Comparison of ENCODE assay signal across 9 cellular contexts in the genomic region with DNA sequence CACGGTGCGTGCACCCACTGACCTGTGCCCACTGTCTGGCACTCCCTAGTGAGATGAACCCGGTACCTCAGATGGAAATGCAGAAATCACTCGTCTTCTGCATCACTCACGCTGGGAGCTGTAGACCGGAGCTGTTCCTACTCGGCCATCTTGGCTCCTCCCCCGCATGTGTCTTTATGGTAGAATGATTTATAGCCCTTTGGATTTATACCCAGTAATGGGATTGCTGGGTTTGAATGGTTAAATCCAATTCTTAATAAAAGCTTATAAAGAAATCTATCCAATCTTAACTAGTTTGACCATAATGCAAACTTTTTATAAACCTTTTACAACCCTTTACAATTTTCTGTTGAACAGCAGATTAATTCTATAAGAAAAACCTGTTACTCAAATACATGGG. TPM values are rescaled to one million over a fixed set of nuclear protein-coding genes. Genes with fewer than 3 reads are reported as not detected.
DNase-seq lines count a peak whose midpoint lies in the region; ATAC-seq, FAIRE-seq and TF ChIP-seq lines count a peak whose summit lies in the region.
"Not testable (repeated sequence)": the region's sequence is repeated elsewhere in the genome, so short reads cannot be mapped to it uniquely, and the experiment has no call there.
"Had no signal": no experiment of that assay in that cellular context is flagged by ENCODE, and none has a peak within 500 bp of the region (broad histone marks: within the 10 kb centered on the region; RNA-seq: fewer than 3 reads in every experiment).

No MANE protein-coding gene starts in this region.

- ATAC-seq in K562: not testable (repeated sequence)

- TF ChIP-seq RAD21 in K562 (CRISPR knock-in tag; conservative IDR thresholded peaks at IDR 0.05 in 1 of 2, IDR thresholded peaks at IDR 0.05 in 1 of 2): not testable (repeated sequence)

- H3K9ac ChIP-seq in K562 (ENCODE audit: insufficient read depth in 1 of 2, low read depth in 2 of 2, low read length in 2 of 2): not testable (repeated sequence)

- not testable (repeated sequence) for H3K9me3 ChIP-seq in K562 (replicated peaks; ENCODE audit: control insufficient read depth, insufficient read depth, low read depth, low read length)

- TF ChIP-seq CTCF in K562 (IDR thresholded peaks at IDR 0.05 in 2 of 3, conservative IDR thresholded peaks at IDR 0.05 in 1 of 3; ENCODE audit: insufficient read depth in 2 of 3, low read depth in 1 of 3, low read length in 3 of 3): not testable (repeated sequence)

- not testable (repeated sequence) for H4K20me1 ChIP-seq in K562 (replicated peaks; ENCODE audit: control insufficient read depth, insufficient read depth, low read length)

- not testable (repeated sequence) for H3K27me3 ChIP-seq in K562 (ENCODE audit: control insufficient read depth in 2 of 2, insufficient read depth in 2 of 2, low read length in 2 of 2)

- H3K4me1 ChIP-seq in K562 (replicated peaks in 1 of 2; ENCODE audit: control insufficient read depth in 2 of 2, insufficient read depth in 2 of 2, low read length in 2 of 2): not testable (repeated sequence)

- not testable (repeated sequence) for H3K27ac ChIP-seq in K562 (ENCODE audit: extremely low read depth, low read depth, low read length)

- H3K36me3 ChIP-seq in K562 (ENCODE audit: control insufficient read depth, insufficient read depth, low read length): not testable (repeated sequence)

- not testable (repeated sequence) for H3K4me3 ChIP-seq in K562

- in situ Hi-C loops in K562 (cut with MboI): not testable (repeated sequence)

- not testable (repeated sequence) for H2AFZ ChIP-seq in K562 (ENCODE audit: low read depth, low read length)

- TF ChIP-seq EP300 in K562 (IDR thresholded peaks at IDR 0.05; ENCODE audit: low read length): not testable (repeated sequence)

- not testable (repeated sequence) for H3K9me1 ChIP-seq in K562 (ENCODE audit: control insufficient read depth, insufficient read depth, low read length)

- intact Hi-C loops in K562 (cut with micrococcal nuclease): not testable (repeated sequence)

- not testable (repeated sequence) for H3K4me2 ChIP-seq in K562 (ENCODE audit: insufficient read depth, low read length)

- POLR2A ChIA-PET in K562 (lab: Yijun Ruan, JAX): not testable (repeated sequence)

- WGBS in K562 (ENCODE audit: insufficient coverage, low coverage, missing lambda C conversion rate): 0% methylated on average over 5 of the region's 8 CpGs

- not testable (repeated sequence) for FAIRE-seq in K562 (lab: Jason Lieb, UNC)

- CTCF ChIA-PET in K562 (lab: Yijun Ruan, JAX; ENCODE audit: low intra/inter-chr PET ratio): not testable (repeated sequence)

- not testable (repeated sequence) for BruUV-seq in K562 (replicated peaks; lab: Mats Ljungman, UMichigan)

- DNase-seq in NCI-H82 (lab: John Stamatoyannopoulos, UW) (peak; percentile 55), NCI-H82 treated with DMSO at 0.1 percent for 48 hours (lab: John Stamatoyannopoulos, UW; ENCODE audit: unreplicated experiment) (peak; percentile 1)
- DNase-seq in K562 (ENCODE audit: extremely low read depth in 1 of 4, low spot score in 3 of 4): not testable (repeated sequence)

- not testable (repeated sequence) for H3K79me2 ChIP-seq in K562 (ENCODE audit: control insufficient read depth, insufficient read depth, low read length)

- not testable (repeated sequence) for TF ChIP-seq POLR2A in K562 (conservative IDR thresholded peaks at IDR 0.05)

TF ChIP-seq in K562, 482 proteins besides CTCF, POLR2A, EP300 and RAD21:
- TF ChIP-seq, protein P1, sequence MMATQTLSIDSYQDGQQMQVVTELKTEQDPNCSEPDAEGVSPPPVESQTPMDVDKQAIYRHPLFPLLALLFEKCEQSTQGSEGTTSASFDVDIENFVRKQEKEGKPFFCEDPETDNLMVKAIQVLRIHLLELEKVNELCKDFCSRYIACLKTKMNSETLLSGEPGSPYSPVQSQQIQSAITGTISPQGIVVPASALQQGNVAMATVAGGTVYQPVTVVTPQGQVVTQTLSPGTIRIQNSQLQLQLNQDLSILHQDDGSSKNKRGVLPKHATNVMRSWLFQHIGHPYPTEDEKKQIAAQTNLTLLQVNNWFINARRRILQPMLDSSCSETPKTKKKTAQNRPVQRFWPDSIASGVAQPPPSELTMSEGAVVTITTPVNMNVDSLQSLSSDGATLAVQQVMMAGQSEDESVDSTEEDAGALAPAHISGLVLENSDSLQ (IDR thresholded peaks at IDR 0.05): peak; percentile 67
- TF ChIP-seq MEIS2 (IDR thresholded peaks at IDR 0.05; ENCODE audit: partially characterized antibody) (peak; percentile 63), EGR1 (conservative IDR thresholded peaks at IDR 0.05) (0 out of 2 replicates have a peak, but pooled peaks have one; percentile 10)

RNA-seq across cellular contexts. Expression of a gene that starts 59.0 kb away (rescaled TPM):
- 0.12 and 0.65 TPM in 2 replicates for total RNA-seq in K562 (2011; cell fraction: chromatin; rRNA removed; ENCODE audit: low replicate concordance)
- not detected in 2 replicates for total RNA-seq in K562 (2011; cell fraction: nucleolus; rRNA removed)
- 0.23 and 0.37 TPM in 2 replicates for total RNA-seq in K562 (2011; cell fraction: nucleoplasm; rRNA removed)
- 0.20 TPM in 1 of 2 replicates, not detected in the other for total RNA-seq in K562 (2014; rRNA removed)
- total RNA-seq in K562 (2014; rRNA removed; fragmentation: Illumina TruSeq; extraction: Trizol): not detected in 2 replicates
- total RNA-seq in K562 (2015; rRNA removed; fragmentation: Illumina TruSeq; extraction: Trizol): 0.08 TPM in 1 of 2 replicates, not detected in the other
- total RNA-seq in K562 (2021): not detected in 2 replicates
- polyA plus RNA-seq in K562 (2011; rRNA removed): not detected in 2 replicates
- polyA plus RNA-seq in K562 (2011; cell fraction: cytosol; rRNA removed): not detected in 2 replicates
- not detected in 2 replicates for polyA plus RNA-seq in K562 (2011; cell fraction: nucleus; rRNA removed)
- polyA plus RNA-seq in K562 (2012): 0.09 and 0.29 TPM in 2 replicates
- polyA plus RNA-seq in K562 (2014; fragmentation: Illumina TruSeq; extraction: Trizol): not detected in 2 replicates
- not detected for polyA plus RNA-seq in K562 (2014; fragmentation: Nextera tagmentation; extraction: Ambion mirVana)
- polyA plus RNA-seq in K562 (2014; rRNA removed): not detected in 2 replicates
- polyA minus RNA-seq in K562 (2011; rRNA and poly(A)+ RNA removed): not detected in 2 replicates
- not detected in 2 replicates for polyA minus RNA-seq in K562 (2011; cell fraction: cytosol; rRNA and poly(A)+ RNA removed)
- polyA minus RNA-seq in K562 (2011; cell fraction: nucleus; rRNA and poly(A)+ RNA removed): not detected in 2 replicates
- total RNA-seq: A172, Daoy had no signal
- polyA plus RNA-seq: BJ; CD14-positive monocyte; CD4-positive, alpha-beta memory T cell; CD8-positive, alpha-beta memory T cell had no signal

RNA-seq across cellular contexts. Expression of a gene that starts 59.5 kb away (rescaled TPM):
- 0.21 and 1.0 TPM in 2 replicates for total RNA-seq in K562 (2011; cell fraction: chromatin; rRNA removed; ENCODE audit: low replicate concordance)
- 0.33 and 0.53 TPM in 2 replicates for total RNA-seq in K562 (2011; cell fraction: nucleolus; rRNA removed)
- 1.1 TPM in 2 replicates for total RNA-seq in K562 (2011; cell fraction: nucleoplasm; rRNA removed)
- total RNA-seq in K562 (2014; rRNA removed) (0.20 TPM in 1 of 2 replicates, not detected in the other), K562 (2014; rRNA removed; fragmentation: Illumina TruSeq; extraction: Trizol) (0.29 and 0.44 TPM in 2 replicates), K562 (2015; rRNA removed; fragmentation: Illumina TruSeq; extraction: Trizol) (0.18 and 0.19 TPM in 2 replicates), K562 (2021) (0.24 and 0.56 TPM in 2 replicates)
- polyA plus RNA-seq in K562 (2011; rRNA removed) (0.09 and 0.95 TPM in 2 replicates), K562 (2014; fragmentation: Illumina TruSeq; extraction: Trizol) (0.30 and 0.39 TPM in 2 replicates), K562 (2014; fragmentation: Nextera tagmentation; extraction: Ambion mirVana) (under 1 TPM; 0.08 to 0.10 TPM), K562 (2014; rRNA removed) (0.22 and 1.0 TPM in 2 replicates)
- polyA plus RNA-seq in K562 (2011; cell fraction: cytosol; rRNA removed): 0.01 and 0.03 TPM in 2 replicates
- 0.39 and 0.97 TPM in 2 replicates for polyA plus RNA-seq in K562 (2011; cell fraction: nucleus; rRNA removed)
- 0.33 and 0.62 TPM in 2 replicates for polyA plus RNA-seq in K562 (2012)
- polyA minus RNA-seq in K562 (2011; rRNA and poly(A)+ RNA removed): 0.15 and 0.32 TPM in 2 replicates
- polyA minus RNA-seq in K562 (2011; cell fraction: cytosol; rRNA and poly(A)+ RNA removed): not detected in 2 replicates
- polyA minus RNA-seq in K562 (2011; cell fraction: nucleus; rRNA and poly(A)+ RNA removed): 0.11 and 0.13 TPM in 2 replicates
